In the genomic region with DNA sequence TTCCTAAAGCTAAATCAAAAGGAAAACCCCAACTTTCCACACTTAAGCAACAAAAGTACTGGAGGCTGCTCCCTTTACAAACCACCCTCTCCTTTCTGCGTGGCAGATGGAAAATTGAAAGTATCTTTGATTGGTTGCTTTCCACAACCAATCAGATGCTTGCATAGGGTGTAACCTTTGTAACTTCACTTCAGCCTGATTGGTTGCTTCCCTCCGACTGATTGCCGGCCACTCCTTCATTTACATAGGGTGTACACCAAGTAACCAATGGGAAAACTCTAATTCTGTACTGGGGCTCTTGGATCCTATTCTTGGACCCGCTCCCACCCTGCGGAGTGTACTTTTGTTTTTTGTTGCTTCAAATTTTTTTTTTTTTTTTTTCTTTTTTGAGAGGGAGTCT, we compare ENCODE assay signal across 25 cellular contexts.
"Had no signal": no experiment of that assay in that cellular context is flagged by ENCODE, and none has a peak within 500 bp of the region (broad histone marks: within the 10 kb centered on the region; RNA-seq: fewer than 3 reads in every experiment).

No MANE protein-coding gene starts in this region.

- H3K4me2 ChIP-seq: SK-N-SH had no signal

- H3K9me2 ChIP-seq: SK-N-SH had no signal

- H3K36me3 ChIP-seq: ascending aorta, Peyer's patch, SJCRH30 had no signal

- H3K4me3 ChIP-seq: ascending aorta, body of pancreas, Peyer's patch, SJCRH30 had no signal

- H3K9me3 ChIP-seq: ascending aorta, body of pancreas, Peyer's patch, SJCRH30, SK-N-SH had no signal

- H3K27ac ChIP-seq: ascending aorta, body of pancreas, Peyer's patch, RWPE1, SJCRH30, WERI-Rb-1 had no signal

- H3K27me3 ChIP-seq: ascending aorta, body of pancreas, SJCRH30 had no signal

- DNase-seq: activated CD4-positive, alpha-beta T cell treated with anti-CD3 and anti-CD28 coated beads for 48 hours; activated CD4-positive, alpha-beta T cell treated with anti-CD3 and anti-CD28 coated beads, Interleukin-2, amount 50 U/mL, for 4 hours; activated CD8-positive, alpha-beta memory T cell treated with anti-CD3 and anti-CD28 coated beads, Interleukin-2, amount 10 ng/mL, durations not matched to agents 7 days and 5 days; activated CD8-positive, alpha-beta T cell treated with anti-CD3 and anti-CD28 coated beads, Interleukin-2, amount 10 ng/mL, durations not matched to agents 7 days and 5 days; activated effector memory CD4-positive, alpha-beta T cell treated with Interleukin-2 at 50 U/mL for 16 hours; activated naive CD4-positive, alpha-beta T cell; activated T-cell treated with anti-CD3 and anti-CD28 coated beads, Interleukin-2, amount 50 U/mL, for 24 hours; body of pancreas; central memory CD4-positive, alpha-beta T cell; cortex of kidney; NCI-H1092 treated with DMSO at 0.1 percent for 48 hours; NCI-H1436; NCI-H1694 treated with DMSO at 0.1 percent for 48 hours; NCI-H2081 treated with DMSO at 0.1 percent for 48 hours; NCI-H446; NCI-H524 treated with DMSO at 0.1 percent for 48 hours; NCI-H748 treated with DMSO at 0.1 percent for 48 hours; Peyer's patch; Right ventricle myocardium superior; SK-N-SH; T-helper 1 cell; WERI-Rb-1 had no signal

- H3K4me1 ChIP-seq: ascending aorta, SJCRH30 had no signal
